ENCODE assay signal across 31 cellular contexts in genomic region chr4:11568511-11568910, GRCh38.
"Had no signal": no experiment of that assay in that cellular context is flagged by ENCODE, and none has a peak within 500 bp of the region (broad histone marks: within the 10 kb centered on the region; RNA-seq: fewer than 3 reads in every experiment).

No MANE protein-coding gene starts in this region.

- ATAC-seq: activated CD8-positive, alpha-beta T cell treated with anti-CD3 and anti-CD28 coated beads for 36 hours; activated naive CD4-positive, alpha-beta T cell treated with anti-CD3 and anti-CD28 coated beads, Interleukin-2, amount 50 U/mL, for 72 hours; activated T-cell treated with anti-CD3 and anti-CD28 coated beads, Interleukin-2, amount 50 U/mL, for 4 hours; activated T-cell treated with anti-CD3 and anti-CD28 coated beads, Interleukin-2, amount 50 U/mL, for 72 hours; activated T-helper 17 cell treated with anti-CD3 and anti-CD28 coated beads, Interleukin-2, amount 50 U/mL, for 72 hours had no signal

- H3K4me3 ChIP-seq: adrenal gland, ascending aorta, cardiac muscle cell had no signal

- DNase-seq: activated B cell treated with CpG ODN at 0.5 μM for 24 hours; activated CD4-positive, alpha-beta memory T cell treated with anti-CD3 and anti-CD28 coated beads for 36 hours; activated CD4-positive, alpha-beta T cell treated with anti-CD3 and anti-CD28 coated beads for 4 hours; activated CD4-positive, alpha-beta T cell treated with anti-CD3 and anti-CD28 coated beads, Interleukin-2, amount 10 ng/mL, durations not matched to agents 24 days and 14 days; activated CD4-positive, alpha-beta T cell treated with anti-CD3 and anti-CD28 coated beads, Interleukin-2, amount 50 U/mL, for 1 hour; activated CD4-positive, alpha-beta T cell treated with anti-CD3 and anti-CD28 coated beads, Interleukin-2, amount 50 U/mL, for 4 hours; activated CD4-positive, CD25-positive, alpha-beta regulatory T cell treated with anti-CD3 and anti-CD28 coated beads, Interleukin-2, amount 50 U/mL, for 72 hours; activated CD8-positive, alpha-beta memory T cell treated with anti-CD3 and anti-CD28 coated beads, Interleukin-2, amount 50 U/mL, for 4 hours; activated CD8-positive, alpha-beta T cell treated with anti-CD3 and anti-CD28 coated beads for 36 hours; activated effector memory CD4-positive, alpha-beta T cell treated with anti-CD3 and anti-CD28 coated beads, Interleukin-2, amount 50 U/mL, for 16 hours; activated gamma-delta T cell treated with Interleukin-2 at 50 U/mL for 16 hours; activated naive CD4-positive, alpha-beta T cell; activated naive CD4-positive, alpha-beta T cell treated with anti-CD3 and anti-CD28 coated beads for 36 hours; activated naive CD4-positive, alpha-beta T cell treated with anti-CD3 and anti-CD28 coated beads, Interleukin-2, amount 50 U/mL, for 16 hours; activated naive CD8-positive, alpha-beta T cell treated with anti-CD3 and anti-CD28 coated beads for 36 hours; activated T-cell treated with anti-CD3 and anti-CD28 coated beads for 4 hours; activated T-cell treated with anti-CD3 and anti-CD28 coated beads, Interleukin-2, amount 50 U/mL, for 1 hour; activated T-cell treated with anti-CD3 and anti-CD28 coated beads, Interleukin-2, amount 50 U/mL, for 4 hours; activated T-cell treated with anti-CD3 and anti-CD28 coated beads, Interleukin-2, amount 50 U/mL, for 72 hours; adrenal gland; amygdala; anterior cingulate cortex; caudate nucleus; cerebellar nuclear complex; T-helper 1 cell; T-helper 2 cell; T-helper 9 cell had no signal
